Comparison of ENCODE assay signal across 25 cellular contexts in the genomic region with DNA sequence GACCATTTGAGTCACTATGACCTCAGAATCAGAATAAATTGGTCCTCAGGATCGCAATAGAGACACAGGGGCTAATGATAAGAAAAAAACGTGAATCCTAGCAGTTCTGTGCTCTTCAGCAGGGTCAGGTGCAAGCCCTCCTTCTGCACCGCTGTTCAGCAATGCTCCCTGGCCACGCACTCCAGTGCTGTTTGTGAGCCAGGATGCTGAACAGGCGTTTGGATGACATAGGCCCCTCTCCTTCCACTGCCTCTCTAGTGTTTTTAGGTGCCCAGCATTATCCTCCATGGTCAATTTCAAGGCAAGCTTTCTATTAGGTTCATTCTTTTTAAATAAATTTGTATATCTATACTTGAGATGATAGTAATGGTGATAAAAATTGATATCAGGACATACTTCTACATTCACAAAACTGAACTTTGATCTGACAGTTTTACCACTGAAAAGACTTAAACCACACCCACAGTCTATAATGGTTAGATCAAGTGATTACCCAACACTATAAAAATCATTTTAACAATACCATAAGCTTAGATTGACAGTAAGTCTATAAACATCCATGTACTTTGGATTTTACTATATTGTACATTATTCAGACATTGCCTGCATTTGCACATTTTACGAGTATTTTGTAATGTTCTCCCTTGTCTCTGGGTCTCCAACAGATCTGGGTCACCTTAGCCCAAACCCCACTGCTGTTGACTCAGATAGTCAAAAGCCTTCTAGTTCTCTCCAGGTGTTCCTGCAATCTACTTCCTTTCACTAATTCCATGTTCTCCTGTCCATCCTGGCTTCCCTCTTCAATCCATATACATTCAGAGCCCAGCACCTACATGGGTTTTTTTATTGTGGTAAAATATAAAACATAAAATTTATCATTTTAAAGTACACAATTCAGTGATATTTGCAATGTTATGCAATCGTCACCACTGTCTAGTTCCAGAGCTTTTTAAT.
"Had no signal": no experiment of that assay in that cellular context is flagged by ENCODE, and none has a peak within 500 bp of the region (broad histone marks: within the 10 kb centered on the region; RNA-seq: fewer than 3 reads in every experiment).

No MANE protein-coding gene starts in this region.

- H3K27ac ChIP-seq: neutrophil, parathyroid adenoma, psoas muscle, right lobe of liver, sigmoid colon, stomach, thoracic aorta, thyroid gland, tibial nerve, upper lobe of right lung, uterus had no signal

- H3K4me1 ChIP-seq: psoas muscle, right lobe of liver, sigmoid colon, stomach, thyroid gland, tibial nerve, upper lobe of right lung, uterus had no signal

- H3K27me3 ChIP-seq: neutrophil, right lobe of liver, sigmoid colon, thyroid gland, tibial nerve, upper lobe of right lung, uterus had no signal

- H3K4me3 ChIP-seq: psoas muscle, right lobe of liver, sigmoid colon, stomach, thoracic aorta, thyroid gland, tibial nerve, upper lobe of right lung, uterus had no signal

- ATAC-seq: naive thymus-derived CD8-positive, alpha-beta T cell; natural killer cell treated with Interleukin-12 subunit alpha and Interleukin-12 subunit beta and Interleukin-15 and Interleukin-18, amount 100 ng/mL, for 72 hours; psoas muscle; right cardiac atrium; right lobe of liver; stimulated activated effector memory CD8-positive, alpha-beta T cell treated with anti-CD3 and anti-CD28 coated beads, Interleukin-12 subunit alpha, Interleukin-12 subunit beta, amount 100 ng/mL, for 72 hours; stimulated activated naive B cell treated with anti-CD40 and anti-IgM and Interleukin-4, amounts not matched to agents 10 μg/mL and 1 μg/mL and 100 μg/mL, for 72 hours; upper lobe of right lung had no signal

- H3K9ac ChIP-seq: parathyroid adenoma had no signal

- H3K36me3 ChIP-seq: neutrophil, right lobe of liver, sigmoid colon, stomach, thoracic aorta, thyroid gland, tibial nerve, upper lobe of right lung, uterus had no signal

- DNase-seq: naive thymus-derived CD8-positive, alpha-beta T cell; nephron progenitor cell; nucleus accumbens; posterior cingulate gyrus; psoas muscle; right cardiac atrium; right lobe of liver; sigmoid colon; small intestine; stimulated activated CD4-positive, alpha-beta T cell treated with anti-CD3 and anti-CD28 coated beads, Interleukin-15, amount 100 ng/mL, for 24 hours; stimulated activated CD4-positive, alpha-beta T cell treated with anti-CD3 and anti-CD28 coated beads, Interleukin-2, amount 100 ng/mL, for 24 hours; stimulated activated CD4-positive, alpha-beta T cell treated with anti-CD3 and anti-CD28 coated beads, Interleukin-2, amount 100 ng/mL, for 48 hours; stimulated activated CD4-positive, alpha-beta T cell treated with anti-CD3 and anti-CD28 coated beads, Interleukin-4, amount 100 ng/mL, for 24 hours; stimulated activated naive B cell treated with anti-CD40 and anti-IgM and Interleukin-4, amounts not matched to agents 10 μg/mL and 1 μg/mL and 100 μg/mL, for 72 hours; stimulated activated naive CD4-positive, alpha-beta T cell treated with Interleukin-2 at 50 U/mL for 16 hours; stomach; thyroid gland; upper lobe of right lung; uterus had no signal

- H3K9me3 ChIP-seq: neutrophil, thyroid gland had no signal
